32 cellular contexts compared by ENCODE assay signal in genomic region chr6:100417037-100417436, GRCh38. TPM values are rescaled to one million over a fixed set of nuclear protein-coding genes. Genes with fewer than 3 reads are reported as not detected.
"Had no signal": no experiment of that assay in that cellular context is flagged by ENCODE, and none has a peak within 500 bp of the region (broad histone marks: within the 10 kb centered on the region; RNA-seq: fewer than 3 reads in every experiment).

No MANE protein-coding gene starts in this region.

- H3K79me2 ChIP-seq: hepatocyte had no signal

- H3K36me3 Mint-ChIP-seq: activated naive CD8-positive, alpha-beta T cell had no signal

- H3K4me3 Mint-ChIP-seq: activated CD8-positive, alpha-beta T cell treated with anti-CD3 and anti-CD28 coated beads for 36 hours; activated naive CD8-positive, alpha-beta T cell; activated T-cell treated with anti-CD3 and anti-CD28 coated beads, Interleukin-2, amount 50 U/mL, for 4 hours; activated T-helper 17 cell treated with anti-CD3 and anti-CD28 coated beads, Interleukin-2, amount 50 U/mL, for 72 hours; effector memory CD8-positive, alpha-beta T cell; WTC11 had no signal

- ATAC-seq: activated CD8-positive, alpha-beta T cell treated with anti-CD3 and anti-CD28 coated beads for 36 hours; activated T-cell treated with anti-CD3 and anti-CD28 coated beads, Interleukin-2, amount 50 U/mL, for 4 hours; activated T-helper 17 cell treated with anti-CD3 and anti-CD28 coated beads, Interleukin-2, amount 50 U/mL, for 72 hours; body of pancreas; effector memory CD8-positive, alpha-beta T cell; foreskin keratinocyte; gastrocnemius medialis; heart right ventricle; WTC11 had no signal

- H3K27ac ChIP-seq: body of pancreas, esophagus muscularis mucosa, foreskin keratinocyte, gastrocnemius medialis, heart right ventricle, hepatocyte, VCaP had no signal

- H3K4me3 ChIP-seq: body of pancreas, esophagus muscularis mucosa, gastrocnemius medialis, heart right ventricle, hepatocyte had no signal

- H2AFZ ChIP-seq: hepatocyte had no signal

- H3K36me3 ChIP-seq: esophagus muscularis mucosa, gastrocnemius medialis, heart right ventricle had no signal

- H3K4me2 ChIP-seq: hepatocyte had no signal

- H3K27ac Mint-ChIP-seq: activated CD8-positive, alpha-beta T cell treated with anti-CD3 and anti-CD28 coated beads for 36 hours; activated naive CD8-positive, alpha-beta T cell; activated T-helper 17 cell treated with anti-CD3 and anti-CD28 coated beads, Interleukin-2, amount 50 U/mL, for 72 hours; effector memory CD8-positive, alpha-beta T cell; WTC11 had no signal

- H3K4me1 Mint-ChIP-seq: activated T-helper 17 cell treated with anti-CD3 and anti-CD28 coated beads, Interleukin-2, amount 50 U/mL, for 72 hours had no signal

- H3K9me3 ChIP-seq: body of pancreas, esophagus muscularis mucosa, gastrocnemius medialis, heart right ventricle had no signal

- FAIRE-seq: colon, TTC549 had no signal

- DNase-seq: activated CD4-positive, alpha-beta T cell treated with anti-CD3 and anti-CD28 coated beads for 1 hour; activated CD4-positive, alpha-beta T cell treated with anti-CD3 and anti-CD28 coated beads for 4 hours; activated CD4-positive, alpha-beta T cell treated with anti-CD3 and anti-CD28 coated beads, Interleukin-2, amount 50 U/mL, for 1 hour; activated CD4-positive, alpha-beta T cell treated with anti-CD3 and anti-CD28 coated beads, Interleukin-2, amount 50 U/mL, for 48 hours; activated CD8-positive, alpha-beta memory T cell treated with anti-CD3 and anti-CD28 coated beads for 24 hours; activated CD8-positive, alpha-beta T cell treated with anti-CD3 and anti-CD28 coated beads for 36 hours; activated effector memory CD4-positive, alpha-beta T cell treated with Interleukin-2 at 50 U/mL for 16 hours; activated gamma-delta T cell treated with Interleukin-2 at 50 U/mL for 16 hours; activated naive CD4-positive, alpha-beta T cell treated with anti-CD3 and anti-CD28 coated beads, Interleukin-2, amount 50 U/mL, for 16 hours; activated naive CD4-positive, alpha-beta T cell treated with Interleukin-2 at 50 U/mL for 16 hours; activated T-cell treated with anti-CD3 and anti-CD28 coated beads, Interleukin-2, amount 50 U/mL, for 4 hours; amygdala; aorta; body of pancreas; caudate nucleus; cortex of kidney; dermis blood vessel endothelial cell; effector CD4-positive, alpha-beta T cell; effector memory CD8-positive, alpha-beta T cell; erythroblast; foreskin keratinocyte; gastrocnemius medialis; heart right ventricle; T-helper 2 cell had no signal

- H3K27me3 ChIP-seq: body of pancreas, gastrocnemius medialis, hepatocyte had no signal

- H3K4me1 ChIP-seq: body of pancreas, esophagus muscularis mucosa, foreskin keratinocyte, gastrocnemius medialis, heart right ventricle had no signal

- H3K9me3 Mint-ChIP-seq: activated CD8-positive, alpha-beta T cell treated with anti-CD3 and anti-CD28 coated beads for 36 hours; activated T-cell treated with anti-CD3 and anti-CD28 coated beads, Interleukin-2, amount 50 U/mL, for 4 hours; activated T-helper 17 cell treated with anti-CD3 and anti-CD28 coated beads, Interleukin-2, amount 50 U/mL, for 72 hours; effector memory CD8-positive, alpha-beta T cell had no signal

RNA-seq across cellular contexts. Expression of gene SIM1, which starts 47.7 kb away (rescaled TPM):
- total RNA-seq: activated CD8-positive, alpha-beta T cell treated with anti-CD3 and anti-CD28 coated beads for 36 hours; activated T-cell treated with anti-CD3 and anti-CD28 coated beads, Interleukin-2, amount 50 U/mL, for 4 hours; activated T-helper 17 cell treated with anti-CD3 and anti-CD28 coated beads, Interleukin-2, amount 50 U/mL, for 72 hours; esophagus muscularis mucosa; foreskin keratinocyte; heart right ventricle had no signal
- polyA plus RNA-seq: aorta, foreskin keratinocyte, heart right ventricle, hepatocyte had no signal
